9 cellular contexts compared by ENCODE assay signal in genomic region chr14:49623941-49624806, GRCh38. TPM values are rescaled to one million over a fixed set of nuclear protein-coding genes. Genes with fewer than 3 reads are reported as not detected.
A peak's percentile ranks its signal among the peaks of the same experiment; 100 is the strongest.
DNase-seq lines count a peak whose midpoint lies in the region; ATAC-seq, FAIRE-seq and TF ChIP-seq lines count a peak whose summit lies in the region.
"Had no signal": no experiment of that assay in that cellular context is flagged by ENCODE, and none has a peak within 500 bp of the region (broad histone marks: within the 10 kb centered on the region; RNA-seq: fewer than 3 reads in every experiment).

No MANE protein-coding gene starts in this region.

- H3K36me3 ChIP-seq in astrocyte (ENCODE audit: insufficient read depth, low read length) (peaks cover 3% of the 10 kb centered on the region), neural cell (ENCODE audit: insufficient read depth, low read length) (no peaks in the 10 kb centered on the region)

- no peak for TF ChIP-seq RAD21 in neural cell (conservative IDR thresholded peaks at IDR 0.05)

- H3K4me1 ChIP-seq in astrocyte (ENCODE audit: insufficient read depth, low read length) = peaks cover 16% of the 10 kb centered on the region

- peak overlapping the region; percentile 15 for H3K9ac ChIP-seq in astrocyte (ENCODE audit: low read length)
- H3K9ac ChIP-seq in neural cell (ENCODE audit: low read length) = no peak overlapping the region

- ATAC-seq in HG03139 (IDR thresholded peaks at IDR 0.05; ENCODE audit: unreplicated experiment) (no peak), HG02678 (IDR thresholded peaks at IDR 0.05; ENCODE audit: unreplicated experiment) (no peak)

- H3K9me3 ChIP-seq in astrocyte (ENCODE audit: insufficient read depth, low read depth, low read length) = no peaks in the 10 kb centered on the region
- H3K9me3 ChIP-seq in neural cell (ENCODE audit: low read length) = no peaks in the 10 kb centered on the region

- TF ChIP-seq EP300 in neural cell (conservative IDR thresholded peaks at IDR 0.05; ENCODE audit: poor library complexity, severe bottlenecking) = no peak

- no peak for DNase-seq in GM12864 (ENCODE audit: low read depth)
- peak; percentile 59 for DNase-seq in M059J (ENCODE audit: low read depth)
- DNase-seq in astrocyte (ENCODE audit: low read depth) = no peak
- no peak for DNase-seq in T1000 (lab: John Stamatoyannopoulos, UW)
- no peak for DNase-seq in pons (ENCODE audit: low spot score)
- DNase-seq: NCI-H187 had no signal

- H3K36me3 Mint-ChIP-seq in astrocyte (ENCODE audit: low read depth, unreplicated experiment) = peaks cover 3% of the 10 kb centered on the region

- H3K27me3 ChIP-seq in astrocyte (ENCODE audit: insufficient read depth, low read length) (no peaks in the 10 kb centered on the region), neural cell (ENCODE audit: insufficient read depth, low read depth, low read length) (no peaks in the 10 kb centered on the region)

- no peak overlapping the region for H2AFZ ChIP-seq in astrocyte (ENCODE audit: low read depth, low read length)
- no peak overlapping the region for H2AFZ ChIP-seq in neural cell (ENCODE audit: low read depth, low read length)

- H3K79me2 ChIP-seq in astrocyte (ENCODE audit: insufficient read depth, low read length) = peaks cover 80% of the 10 kb centered on the region
- H3K79me2 ChIP-seq in neural cell (replicated peaks; ENCODE audit: insufficient read depth, low read length) = peaks cover 45% of the 10 kb centered on the region

- H3K4me1 Mint-ChIP-seq in astrocyte (ENCODE audit: low read depth, unreplicated experiment) = peaks cover 10% of the 10 kb centered on the region

- H3K27ac Mint-ChIP-seq in astrocyte (ENCODE audit: unreplicated experiment) = no peak overlapping the region

- peaks cover 3% of the 10 kb centered on the region for H3F3A ChIP-seq in neural cell (ENCODE audit: insufficient read depth, low read length, poor library complexity, severe bottlenecking)

- H3K4me2 ChIP-seq in astrocyte (ENCODE audit: low read length) = peak overlapping the region; percentile 99
- no peak overlapping the region for H3K4me2 ChIP-seq in neural cell (ENCODE audit: low read length)

- peak overlapping the region; percentile 98 for H3K4me3 Mint-ChIP-seq in astrocyte (ENCODE audit: unreplicated experiment)

- H3K4me3 ChIP-seq in GM12864 (ENCODE audit: low read depth, low read length) (peak overlapping the region; percentile 100), astrocyte (ENCODE audit: insufficient read depth, low read depth, low read length) (no peak overlapping the region), neural cell (ENCODE audit: low read length) (peak overlapping the region; percentile 96)

- TF ChIP-seq CTCF in GM12864 (IDR thresholded peaks at IDR 0.05; ENCODE audit: low read depth, low read length, missing control alignments) (no peak), astrocyte (IDR thresholded peaks at IDR 0.05; ENCODE audit: insufficient read depth, low read depth, low read length) (no peak), neural cell (IDR thresholded peaks at IDR 0.05; ENCODE audit: poor library complexity, severe bottlenecking) (no peak)

- H3K27ac ChIP-seq in astrocyte (ENCODE audit: low read depth, low read length) (no peak overlapping the region), neural cell (ENCODE audit: low read length) (no peak overlapping the region)

- H3K9me2 ChIP-seq in neural cell (ENCODE audit: insufficient read depth, low read length) = no peaks in the 10 kb centered on the region

- H4K20me1 ChIP-seq in astrocyte (ENCODE audit: insufficient read depth, low read length) = peaks cover 55% of the 10 kb centered on the region
- H4K20me1 ChIP-seq in neural cell (ENCODE audit: insufficient read depth) = no peaks in the 10 kb centered on the region

- no peak for FAIRE-seq in astrocyte (lab: Jason Lieb, UNC)

- H3K9me3 Mint-ChIP-seq in astrocyte (ENCODE audit: unreplicated experiment) = no peaks in the 10 kb centered on the region

- H3K27me3 Mint-ChIP-seq in astrocyte (ENCODE audit: low read depth, unreplicated experiment) = no peaks in the 10 kb centered on the region

TF ChIP-seq in neural cell, 6 proteins besides CTCF, POLR2A, EP300 and RAD21:
- TF ChIP-seq POLR2AphosphoS5 (IDR thresholded peaks at IDR 0.05) = no peak
- no peak for TF ChIP-seq REST (IDR thresholded peaks at IDR 0.05; ENCODE audit: borderline replicate concordance)
- TF ChIP-seq MXI1 (conservative IDR thresholded peaks at IDR 0.05; ENCODE audit: poor library complexity, severe bottlenecking) = no peak
- no peak for TF ChIP-seq SMC3 (conservative IDR thresholded peaks at IDR 0.05; ENCODE audit: poor library complexity)
- no peak for TF ChIP-seq TAF1 (IDR thresholded peaks at IDR 0.05; ENCODE audit: low read depth)
- no peak for TF ChIP-seq EZH2 (IDR thresholded peaks at IDR 0.05; ENCODE audit: borderline replicate concordance, insufficient read depth, low read length, poor library complexity, severe bottlenecking)

RNA-seq across cellular contexts. Expression of gene MGAT2, which starts 3.6 kb away (rescaled TPM):
- total RNA-seq in M059J (2014; rRNA removed; shearing (Covaris generic)) = 71.6 and 93.3 TPM in 2 replicates
- total RNA-seq in astrocyte = 55.5 and 56.0 TPM in 2 replicates
- 23.7 and 24.7 TPM in 2 replicates for polyA plus RNA-seq in neural cell
- polyA minus RNA-seq in neural cell = 66.1 and 67.0 TPM in 2 replicates

RNA-seq across cellular contexts. Expression of gene RPL36AL, which starts 3.7 kb away (rescaled TPM):
- total RNA-seq in M059J (2014; rRNA removed; shearing (Covaris generic)) = 318 and 363 TPM in 2 replicates
- 166 and 194 TPM in 2 replicates for total RNA-seq in astrocyte
- polyA plus RNA-seq in neural cell = 130 and 147 TPM in 2 replicates
- 60.2 and 63.5 TPM in 2 replicates for polyA minus RNA-seq in neural cell

RNA-seq across cellular contexts. Expression of gene DNAAF2, which starts 10.9 kb away (rescaled TPM):
- 10.4 and 10.9 TPM in 2 replicates for total RNA-seq in M059J (2014; rRNA removed; shearing (Covaris generic))
- total RNA-seq in astrocyte = 8.7 and 10.7 TPM in 2 replicates
- 37.2 and 41.6 TPM in 2 replicates for polyA plus RNA-seq in neural cell
- polyA minus RNA-seq in neural cell = 30.0 and 30.4 TPM in 2 replicates

RNA-seq across cellular contexts. Expression of gene LRR1, which starts 25.4 kb away (rescaled TPM):
- 45.9 and 48.6 TPM in 2 replicates for total RNA-seq in M059J (2014; rRNA removed; shearing (Covaris generic))
- total RNA-seq in astrocyte = 9.9 and 10.0 TPM in 2 replicates
- 4.4 TPM in 2 replicates for polyA plus RNA-seq in neural cell
- polyA minus RNA-seq in neural cell = 10.4 and 12.4 TPM in 2 replicates

RNA-seq across cellular contexts. Expression of gene RPS29, which starts 38.0 kb away (rescaled TPM):
- 3,253 and 9,545 TPM in 2 replicates for total RNA-seq in M059J (2014; rRNA removed; shearing (Covaris generic))
- 1,089 and 1,231 TPM in 2 replicates for total RNA-seq in astrocyte
- 6,695 and 7,007 TPM in 2 replicates for polyA plus RNA-seq in neural cell
- polyA minus RNA-seq in neural cell = 2,124 and 2,353 TPM in 2 replicates
